ENCODE assay signal across 1 cellular context in genomic region chr11:75667831-75668507, GRCh38.
TF ChIP-seq lines count a peak whose summit lies in the region.

No MANE protein-coding gene starts in this region.

TF ChIP-seq in HepG2, 621 proteins besides CTCF, POLR2A, EP300 and RAD21:
- TF ChIP-seq ZNF224 (CRISPR knock-in tag; IDR thresholded peaks at IDR 0.05) (no peak), RFX1 (IDR thresholded peaks at IDR 0.05) (peak; percentile 71), ZNF777 (CRISPR knock-in tag; IDR thresholded peaks at IDR 0.05) (peak; percentile 18; the same call in 1 of the 2 replicates), RFX3 (CRISPR knock-in tag; IDR thresholded peaks at IDR 0.05) (0 out of 2 replicates have a peak, but pooled peaks have one; percentile 26), ZNF776 (CRISPR knock-in tag; IDR thresholded peaks at IDR 0.05) (0 out of 2 replicates have a peak, but pooled peaks have one; percentile 7), UBTF (CRISPR knock-in tag; IDR thresholded peaks at IDR 0.05) (peak; percentile 34; the same call in 1 of the 2 replicates)
